27 cellular contexts compared by ENCODE assay signal in the genomic region with DNA sequence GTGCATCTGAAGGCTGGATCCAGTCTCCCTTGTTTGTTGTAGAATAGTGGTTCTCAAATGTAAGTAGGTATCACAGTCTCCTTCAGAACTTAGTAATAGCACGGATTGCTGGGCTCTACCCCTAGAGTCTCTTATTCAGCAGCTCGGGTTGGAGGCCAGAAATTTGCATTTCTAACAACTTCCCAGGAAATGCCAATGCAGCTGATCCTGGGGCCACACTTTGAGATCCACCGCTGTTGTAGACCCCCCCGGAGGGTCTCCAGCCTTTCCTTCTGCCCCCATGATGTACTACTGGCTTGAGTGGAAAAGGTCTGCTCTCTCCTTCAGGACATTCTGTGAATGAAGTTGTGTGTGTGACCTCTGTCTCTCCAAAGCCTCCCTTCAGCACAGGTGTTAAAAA.
"Had no signal": no experiment of that assay in that cellular context is flagged by ENCODE, and none has a peak within 500 bp of the region (broad histone marks: within the 10 kb centered on the region; RNA-seq: fewer than 3 reads in every experiment).

No MANE protein-coding gene starts in this region.

- H3K36me3 Mint-ChIP-seq: neural progenitor cell; stimulated activated effector memory CD8-positive, alpha-beta T cell treated with anti-CD3 and anti-CD28 coated beads, Interleukin-12 subunit alpha, Interleukin-12 subunit beta, amount 100 ng/mL, for 72 hours; stimulated activated naive B cell treated with anti-CD40 and anti-IgM and Interleukin-4, amounts not matched to agents 10 μg/mL and 1 μg/mL and 100 μg/mL, for 72 hours had no signal

- H3K4me1 Mint-ChIP-seq: stimulated activated effector memory CD8-positive, alpha-beta T cell treated with anti-CD3 and anti-CD28 coated beads, Interleukin-12 subunit alpha, Interleukin-12 subunit beta, amount 100 ng/mL, for 72 hours had no signal

- DNase-seq: occipital lobe; ovary; posterior cingulate gyrus; psoas muscle; right cardiac atrium; right lobe of liver; sigmoid colon; small intestine; stimulated activated CD4-positive, alpha-beta T cell treated with anti-CD3 and anti-CD28 coated beads, Interleukin-15, amount 100 ng/mL, for 24 hours; stimulated activated CD4-positive, alpha-beta T cell treated with anti-CD3 and anti-CD28 coated beads, Interleukin-2, amount 100 ng/mL, for 24 hours; stimulated activated CD4-positive, alpha-beta T cell treated with anti-CD3 and anti-CD28 coated beads, Interleukin-2, amount 100 ng/mL, for 48 hours; stimulated activated CD4-positive, alpha-beta T cell treated with anti-CD3 and anti-CD28 coated beads, Interleukin-4, amount 100 ng/mL, for 24 hours; stimulated activated naive B cell treated with anti-CD40 and anti-IgM and Interleukin-4, amounts not matched to agents 10 μg/mL and 1 μg/mL and 100 μg/mL, for 72 hours; stimulated activated naive CD4-positive, alpha-beta T cell treated with Interleukin-2 at 50 U/mL for 16 hours; stomach; thyroid gland; trophoblast cell; upper lobe of left lung had no signal

- H3K4me1 ChIP-seq: neural progenitor cell, parathyroid adenoma, psoas muscle, right lobe of liver, sigmoid colon, thyroid gland, tibial nerve, upper lobe of left lung, vagina had no signal

- H3K9ac ChIP-seq: neural progenitor cell, parathyroid adenoma had no signal

- H3K4me2 ChIP-seq: neural progenitor cell had no signal

- H3K4me3 Mint-ChIP-seq: nephron; neural progenitor cell; stimulated activated effector memory CD8-positive, alpha-beta T cell treated with anti-CD3 and anti-CD28 coated beads, Interleukin-12 subunit alpha, Interleukin-12 subunit beta, amount 100 ng/mL, for 72 hours; stimulated activated naive B cell treated with anti-CD40 and anti-IgM and Interleukin-4, amounts not matched to agents 10 μg/mL and 1 μg/mL and 100 μg/mL, for 72 hours; stimulated activated naive CD8-positive, alpha-beta T cell treated with anti-CD3 and anti-CD28 coated beads, Interleukin-15, Interleukin-2, amounts not matched to agents 100 ng/mL and 50 ng/mL, for 24 hours had no signal

- H3K9me3 ChIP-seq: ovary, psoas muscle, right lobe of liver, thoracic aorta, thyroid gland, vagina had no signal

- H3K9me3 Mint-ChIP-seq: stimulated activated effector memory CD8-positive, alpha-beta T cell treated with anti-CD3 and anti-CD28 coated beads, Interleukin-12 subunit alpha, Interleukin-12 subunit beta, amount 100 ng/mL, for 72 hours; stimulated activated naive CD8-positive, alpha-beta T cell treated with anti-CD3 and anti-CD28 coated beads, Interleukin-15, Interleukin-2, amounts not matched to agents 100 ng/mL and 50 ng/mL, for 24 hours had no signal

- ATAC-seq: psoas muscle; right cardiac atrium; right lobe of liver; stimulated activated effector memory CD8-positive, alpha-beta T cell treated with anti-CD3 and anti-CD28 coated beads, Interleukin-12 subunit alpha, Interleukin-12 subunit beta, amount 100 ng/mL, for 72 hours; stimulated activated naive B cell treated with anti-CD40 and anti-IgM and Interleukin-4, amounts not matched to agents 10 μg/mL and 1 μg/mL and 100 μg/mL, for 72 hours had no signal

- H3K27me3 Mint-ChIP-seq: progenitor cell of endocrine pancreas; stimulated activated naive CD8-positive, alpha-beta T cell treated with anti-CD3 and anti-CD28 coated beads, Interleukin-15, Interleukin-2, amounts not matched to agents 100 ng/mL and 50 ng/mL, for 24 hours had no signal

- H3K27ac Mint-ChIP-seq: nephron; neural progenitor cell; progenitor cell of endocrine pancreas; stimulated activated effector memory CD8-positive, alpha-beta T cell treated with anti-CD3 and anti-CD28 coated beads, Interleukin-12 subunit alpha, Interleukin-12 subunit beta, amount 100 ng/mL, for 72 hours; stimulated activated naive B cell treated with anti-CD40 and anti-IgM and Interleukin-4, amounts not matched to agents 10 μg/mL and 1 μg/mL and 100 μg/mL, for 72 hours; stimulated activated naive CD8-positive, alpha-beta T cell treated with anti-CD3 and anti-CD28 coated beads, Interleukin-15, Interleukin-2, amounts not matched to agents 100 ng/mL and 50 ng/mL, for 24 hours had no signal

- H3K79me2 ChIP-seq: parathyroid adenoma had no signal

- H3K27me3 ChIP-seq: neural progenitor cell, ovary, right lobe of liver, sigmoid colon, stomach, thyroid gland, tibial nerve, upper lobe of left lung, vagina had no signal

- H3K36me3 ChIP-seq: neural progenitor cell, ovary, right lobe of liver, sigmoid colon, stomach, thoracic aorta, thyroid gland, tibial nerve, upper lobe of left lung, vagina had no signal

- H3K4me3 ChIP-seq: neural progenitor cell, ovary, psoas muscle, right lobe of liver, sigmoid colon, stomach, thoracic aorta, thyroid gland, tibial nerve, upper lobe of left lung, vagina had no signal

- H3K27ac ChIP-seq: neural progenitor cell, ovary, parathyroid adenoma, psoas muscle, right lobe of liver, sigmoid colon, stomach, thoracic aorta, thyroid gland, tibial nerve, upper lobe of left lung, vagina had no signal
